ENCODE assay signal across 8 cellular contexts in the genomic region with DNA sequence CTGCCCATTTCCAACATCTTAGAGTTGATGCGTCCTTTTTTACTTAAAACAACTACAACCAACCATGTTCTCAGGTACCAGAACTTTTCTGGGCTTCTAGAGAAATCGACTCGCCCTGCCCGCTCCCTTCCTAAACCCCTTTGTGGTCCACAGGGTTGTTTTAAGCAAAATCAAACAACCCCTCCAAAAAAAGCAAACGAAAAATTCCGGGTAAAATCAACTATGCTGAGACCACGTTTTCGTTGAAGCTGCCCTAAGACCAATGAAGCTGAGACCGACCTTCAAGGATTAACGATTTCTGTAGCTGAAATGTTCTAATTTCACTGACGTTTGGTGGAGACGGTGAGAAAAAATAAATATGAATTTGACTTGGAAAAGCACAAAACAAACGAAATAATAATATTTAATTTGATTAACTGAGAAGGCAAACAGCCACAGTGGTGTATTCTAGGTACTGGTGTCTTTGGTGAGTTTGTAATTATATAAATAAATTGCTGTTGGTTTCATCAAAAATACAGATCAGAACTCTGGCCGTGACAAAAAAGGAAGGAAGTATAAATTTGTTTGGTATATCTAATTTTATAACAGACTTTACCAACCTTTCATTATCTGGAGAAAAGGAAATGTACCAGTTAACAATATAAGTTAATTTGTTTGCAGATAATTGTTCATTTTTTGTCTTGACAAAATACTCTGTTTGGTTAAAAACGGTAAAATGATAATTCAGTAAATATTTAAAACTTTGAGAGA. TPM values are rescaled to one million over a fixed set of nuclear protein-coding genes. Genes with fewer than 3 reads are reported as not detected.
DNase-seq lines count a peak whose midpoint lies in the region; ATAC-seq and TF ChIP-seq lines count a peak whose summit lies in the region.

No MANE protein-coding gene starts in this region.

- no peak overlapping the region for H3K27ac ChIP-seq in right cardiac atrium (ENCODE audit: low read length)

- TF ChIP-seq CTCF in fibroblast of the aortic adventitia (IDR thresholded peaks at IDR 0.05; ENCODE audit: insufficient read depth, low read length): no peak

- DNase-seq in activated T-cell treated with anti-CD3 and anti-CD28 coated beads, Interleukin-2, amount 50 U/mL, for 24 hours: peak; percentile 37
- DNase-seq in activated T-cell treated with anti-CD3 and anti-CD28 coated beads, Interleukin-2, amount 50 U/mL, for 1 hour: no peak
- DNase-seq in OCI-M1 (lab: John Stamatoyannopoulos, UW) (peak; percentile 56), fibroblast of the aortic adventitia (ENCODE audit: low read depth) (peak; percentile 57), NCI-H1417 treated with DMSO at 0.1 percent for 48 hours (lab: John Stamatoyannopoulos, UW) (no peak), posterior vena cava (ENCODE audit: low spot score) (no peak), right cardiac atrium (no peak)

- no peaks in the 10 kb centered on the region for H3K9me3 ChIP-seq in right cardiac atrium (ENCODE audit: control insufficient read depth, low read length)

- H3K4me1 ChIP-seq in right cardiac atrium (ENCODE audit: control insufficient read depth, insufficient read depth, low read length): peaks cover 2% of the 10 kb centered on the region

- H3K27ac Mint-ChIP-seq in activated T-cell treated with anti-CD3 and anti-CD28 coated beads, Interleukin-2, amount 50 U/mL, for 24 hours: peak overlapping the region; percentile 82
- H3K27ac Mint-ChIP-seq in stimulated activated memory B cell treated with anti-CD40 and anti-IgM and Interleukin-4, amounts not matched to agents 10 μg/mL and 1 μg/mL and 100 μg/mL, for 72 hours: peak overlapping the region; percentile 51

- H3K27me3 ChIP-seq in right cardiac atrium (ENCODE audit: control insufficient read depth, insufficient read depth): peaks cover 10% of the 10 kb centered on the region

- no peak for ATAC-seq in stimulated activated memory B cell treated with anti-CD40 and anti-IgM and Interleukin-4, amounts not matched to agents 10 μg/mL and 1 μg/mL and 100 μg/mL, for 72 hours
- ATAC-seq in right cardiac atrium: no peak

- H3K36me3 Mint-ChIP-seq in activated T-cell treated with anti-CD3 and anti-CD28 coated beads, Interleukin-2, amount 50 U/mL, for 24 hours (ENCODE audit: low read depth): no peaks in the 10 kb centered on the region
- no peaks in the 10 kb centered on the region for H3K36me3 Mint-ChIP-seq in stimulated activated memory B cell treated with anti-CD40 and anti-IgM and Interleukin-4, amounts not matched to agents 10 μg/mL and 1 μg/mL and 100 μg/mL, for 72 hours

- intact Hi-C loops in posterior vena cava (cut with DNase I) (loop anchor here in 1 of 2 donors (5.0 kb wide), 1 partner anchor 207 kb away; a partner anchor contains a TSS), right cardiac atrium (cut with DNase I) (no loop called here)

- WGBS in right cardiac atrium: 5% methylated on average over 15 of the region's 15 CpGs

- H3K4me1 Mint-ChIP-seq in activated T-cell treated with anti-CD3 and anti-CD28 coated beads, Interleukin-2, amount 50 U/mL, for 24 hours (ENCODE audit: low read depth): peaks cover 25% of the 10 kb centered on the region
- H3K4me1 Mint-ChIP-seq in stimulated activated memory B cell treated with anti-CD40 and anti-IgM and Interleukin-4, amounts not matched to agents 10 μg/mL and 1 μg/mL and 100 μg/mL, for 72 hours: peaks cover 16% of the 10 kb centered on the region

- H3K4me3 Mint-ChIP-seq in activated T-cell treated with anti-CD3 and anti-CD28 coated beads, Interleukin-2, amount 50 U/mL, for 24 hours: peak overlapping the region; percentile 71
- peak overlapping the region; percentile 63 for H3K4me3 Mint-ChIP-seq in stimulated activated memory B cell treated with anti-CD40 and anti-IgM and Interleukin-4, amounts not matched to agents 10 μg/mL and 1 μg/mL and 100 μg/mL, for 72 hours

- H3K27me3 Mint-ChIP-seq in activated T-cell treated with anti-CD3 and anti-CD28 coated beads, Interleukin-2, amount 50 U/mL, for 24 hours: peaks cover 67% of the 10 kb centered on the region
- peaks cover 54% of the 10 kb centered on the region for H3K27me3 Mint-ChIP-seq in stimulated activated memory B cell treated with anti-CD40 and anti-IgM and Interleukin-4, amounts not matched to agents 10 μg/mL and 1 μg/mL and 100 μg/mL, for 72 hours

- no peaks in the 10 kb centered on the region for H3K9me3 Mint-ChIP-seq in activated T-cell treated with anti-CD3 and anti-CD28 coated beads, Interleukin-2, amount 50 U/mL, for 24 hours
- no peaks in the 10 kb centered on the region for H3K9me3 Mint-ChIP-seq in stimulated activated memory B cell treated with anti-CD40 and anti-IgM and Interleukin-4, amounts not matched to agents 10 μg/mL and 1 μg/mL and 100 μg/mL, for 72 hours

- peak overlapping the region; percentile 65 for H3K4me3 ChIP-seq in fibroblast of the aortic adventitia (ENCODE audit: low read depth, low read length)
- no peak overlapping the region for H3K4me3 ChIP-seq in right cardiac atrium (ENCODE audit: low read length)

RNA-seq across cellular contexts. Expression of a gene that starts 4.7 kb away (rescaled TPM):
- total RNA-seq in fibroblast of the aortic adventitia (ENCODE audit: low replicate concordance) (2.9 and 116 TPM in 2 replicates), posterior vena cava (under 1 TPM; 0.48 to 0.51 TPM), right cardiac atrium (under 1 TPM in 2 of 4 donors, not detected in 2; 0.14 to 0.22 TPM)
- 0.02 TPM for polyA plus RNA-seq in right cardiac atrium

RNA-seq across cellular contexts. Expression of a gene that starts 56.8 kb away (rescaled TPM):
- total RNA-seq in fibroblast of the aortic adventitia (ENCODE audit: low replicate concordance): 34.8 and 48.0 TPM in 2 replicates
- total RNA-seq in posterior vena cava: 10 to 100 TPM; 51.1 to 52.2 TPM
- total RNA-seq in right cardiac atrium: 10 to 100 TPM; 31.9 to 52.1 (median 42.7) TPM
- polyA plus RNA-seq in right cardiac atrium: 38.9 TPM

Comparison
In these comparisons a context has a peak if more than half of its experiments do, and no peak if none do; other contexts are left out.
1. DNase-seq: peak in activated T-cell treated with anti-CD3 and anti-CD28 coated beads, Interleukin-2, amount 50 U/mL, for 24 hours (single experiment), OCI-M1 (single experiment) and fibroblast of the aortic adventitia (single experiment); none in activated T-cell treated with anti-CD3 and anti-CD28 coated beads, Interleukin-2, amount 50 U/mL, for 1 hour (single experiment), NCI-H1417 treated with DMSO at 0.1 percent for 48 hours (single experiment), posterior vena cava (single experiment) and right cardiac atrium (0 of 3).